ENCODE assay signal across 11 cellular contexts in genomic region chr15:45333550-45333949, GRCh38. TPM values are rescaled to one million over a fixed set of nuclear protein-coding genes. Genes with fewer than 3 reads are reported as not detected.
A peak's percentile ranks its signal among the peaks of the same experiment; 100 is the strongest.
DNase-seq lines count a peak whose midpoint lies in the region; ATAC-seq, FAIRE-seq and TF ChIP-seq lines count a peak whose summit lies in the region.
"Had no signal": no experiment of that assay in that cellular context is flagged by ENCODE, and none has a peak within 500 bp of the region (broad histone marks: within the 10 kb centered on the region; RNA-seq: fewer than 3 reads in every experiment).

No MANE protein-coding gene starts in this region.

- H3K9me3 ChIP-seq in adrenal gland (replicated peaks in 1 of 3) (no peaks in the 10 kb centered on the region), hepatocyte (ENCODE audit: low read depth) (no peaks in the 10 kb centered on the region)

- H3K4me3 Mint-ChIP-seq in activated T-cell treated with anti-CD3 and anti-CD28 coated beads, Interleukin-2, amount 50 U/mL, for 72 hours, result no peak overlapping the region
- H3K4me3 Mint-ChIP-seq: nephron progenitor cell, T-cell had no signal

- H3K4me1 ChIP-seq in adrenal gland (replicated peaks in 1 of 2), result no peaks in the 10 kb centered on the region
- H3K4me1 ChIP-seq in hepatocyte (ENCODE audit: insufficient read depth), result no peaks in the 10 kb centered on the region

- intact Hi-C loops in adrenal gland (cut with DNase I), result no loop called here

- TF ChIP-seq CTCF in adrenal gland (IDR thresholded peaks at IDR 0.05) (no peak), hepatocyte (IDR thresholded peaks at IDR 0.05; ENCODE audit: poor library complexity) (no peak)

- no peak overlapping the region for H3K4me2 ChIP-seq in hepatocyte

- H3K27ac ChIP-seq in adrenal gland, result no peak overlapping the region
- H3K27ac ChIP-seq in hepatocyte, result no peak overlapping the region

- H3K9me3 Mint-ChIP-seq in activated T-cell treated with anti-CD3 and anti-CD28 coated beads, Interleukin-2, amount 50 U/mL, for 72 hours, result peaks cover 0 to 2% of the 10 kb centered on the region in 2 donors
- H3K9me3 Mint-ChIP-seq: nephron progenitor cell had no signal

- H3K36me3 Mint-ChIP-seq in activated T-cell treated with anti-CD3 and anti-CD28 coated beads, Interleukin-2, amount 50 U/mL, for 72 hours (ENCODE audit: insufficient read depth in 2 of 2), result no peaks in the 10 kb centered on the region
- H3K36me3 Mint-ChIP-seq: T-cell had no signal

- no peaks in the 10 kb centered on the region for H4K20me1 ChIP-seq in hepatocyte (ENCODE audit: insufficient read depth, poor library complexity, severe bottlenecking)

- no peaks in the 10 kb centered on the region for H3K36me3 ChIP-seq in adrenal gland (replicated peaks in 1 of 2)
- no peaks in the 10 kb centered on the region for H3K36me3 ChIP-seq in hepatocyte (replicated peaks; ENCODE audit: insufficient read depth, low read depth)

- 49 to 73% (median 60%) methylated on average over 1 to 3 of the region's 3 CpGs for WGBS in adrenal gland, 4 donors
- WGBS in hepatocyte (ENCODE audit: low lambda C conversion rate, missing lambda C conversion rate), result 67% methylated on average over 3 of the region's 3 CpGs

- H3K27me3 Mint-ChIP-seq in activated T-cell treated with anti-CD3 and anti-CD28 coated beads, Interleukin-2, amount 50 U/mL, for 72 hours (ENCODE audit: low read depth), result peaks cover 10% of the 10 kb centered on the region

- no peaks in the 10 kb centered on the region for H3K9me2 ChIP-seq in hepatocyte (replicated peaks; ENCODE audit: insufficient read depth)

- no peak overlapping the region for H2AFZ ChIP-seq in hepatocyte

- DNase-seq in NCI-H748 (lab: John Stamatoyannopoulos, UW; ENCODE audit: unreplicated experiment) (peak; percentile 13), NCI-H748 treated with DMSO at 0.1 percent for 48 hours (lab: John Stamatoyannopoulos, UW) (no peak), adrenal gland (peak in 6 of 7 donors; percentile 10 to 54 (median 24)), hepatocyte (ENCODE audit: low spot score) (peak; percentile 64), urothelium cell line (ENCODE audit: low spot score) (peak; percentile 53)
- no peak for DNase-seq in activated T-cell treated with anti-CD3 and anti-CD28 coated beads, Interleukin-2, amount 50 U/mL, for 72 hours
- DNase-seq: nephron progenitor cell, T-cell had no signal

- no peak for TF ChIP-seq POLR2A in adrenal gland (IDR thresholded peaks at IDR 0.05)

- no peak for FAIRE-seq in urothelium cell line (lab: Jason Lieb, UNC)
- FAIRE-seq: GM12878 had no signal

- no peak for ATAC-seq in activated T-cell treated with anti-CD3 and anti-CD28 coated beads, Interleukin-2, amount 50 U/mL, for 72 hours (replicated peaks in 1 of 2)
- ATAC-seq in GM18870 (IDR thresholded peaks at IDR 0.05; ENCODE audit: unreplicated experiment) (no peak), HG02852 (IDR thresholded peaks at IDR 0.05; ENCODE audit: unreplicated experiment) (no peak)
- ATAC-seq: GM12878, T-cell had no signal

- H3K79me2 ChIP-seq in hepatocyte, result no peaks in the 10 kb centered on the region

- H3K4me1 Mint-ChIP-seq in activated T-cell treated with anti-CD3 and anti-CD28 coated beads, Interleukin-2, amount 50 U/mL, for 72 hours (ENCODE audit: low read depth), result peaks cover 9% of the 10 kb centered on the region
- H3K4me1 Mint-ChIP-seq: nephron progenitor cell had no signal

- H3K27ac Mint-ChIP-seq in activated T-cell treated with anti-CD3 and anti-CD28 coated beads, Interleukin-2, amount 50 U/mL, for 72 hours, result no peak overlapping the region
- H3K27ac Mint-ChIP-seq: nephron progenitor cell, T-cell had no signal

- H3K4me3 ChIP-seq in adrenal gland (no peak overlapping the region), hepatocyte (no peak overlapping the region)
- H3K4me3 ChIP-seq: GM12878 had no signal

- H3K27me3 ChIP-seq in adrenal gland, result no peaks in the 10 kb centered on the region
- no peaks in the 10 kb centered on the region for H3K27me3 ChIP-seq in hepatocyte

RNA-seq across cellular contexts. Expression of gene GATM, which starts 44.8 kb away (rescaled TPM):
- total RNA-seq in adrenal gland (10 to 100 TPM; 15.1 to 73.2 (median 33.1) TPM), hepatocyte (231 and 268 TPM in 2 replicates)
- polyA plus RNA-seq in adrenal gland (10 to 100 TPM in 1 of 3 donors, 1 to 10 TPM in 2; 6.8 to 10.9 (median 8.6) TPM), hepatocyte (64.3 and 87.6 TPM in 2 replicates)
- total RNA-seq in activated T-cell treated with anti-CD3 and anti-CD28 coated beads, Interleukin-2, amount 50 U/mL, for 72 hours, result 1 to 10 TPM; 1.2 to 3.3 TPM

Comparison
In these comparisons a context has a peak if more than half of its experiments do, and no peak if none do; other contexts are left out.
1. DNase-seq: peak in NCI-H748 (single experiment), adrenal gland (6 of 7), hepatocyte (single experiment) and urothelium cell line (single experiment); none in NCI-H748 treated with DMSO at 0.1 percent for 48 hours (single experiment) and activated T-cell treated with anti-CD3 and anti-CD28 coated beads, Interleukin-2, amount 50 U/mL, for 72 hours (0 of 2).